8 cellular contexts compared by ENCODE assay signal in genomic region chr12:88036368-88036965, GRCh38. TPM values are rescaled to one million over a fixed set of nuclear protein-coding genes. Genes with fewer than 3 reads are reported as not detected.
DNase-seq lines count a peak whose midpoint lies in the region; ATAC-seq and TF ChIP-seq lines count a peak whose summit lies in the region.

No MANE protein-coding gene starts in this region.

- CTCF ChIA-PET in activated B cell treated with CpG ODN at 0.5 μM for 24 hours (lab: Charles Lee), result no interaction called here

- H3K4me1 Mint-ChIP-seq in activated B cell treated with CpG ODN at 0.5 μM for 24 hours, result peaks cover 34% of the 10 kb centered on the region

- H3K9me3 Mint-ChIP-seq in activated B cell treated with CpG ODN at 0.5 μM for 24 hours, result no peaks in the 10 kb centered on the region

- H3K27ac Mint-ChIP-seq in activated B cell treated with CpG ODN at 0.5 μM for 24 hours, result no peak overlapping the region

- TF ChIP-seq CTCF in AG09319 (IDR thresholded peaks at IDR 0.05; ENCODE audit: low read depth, low read length), result no peak
- TF ChIP-seq CTCF in HFF-Myc (IDR thresholded peaks at IDR 0.05; ENCODE audit: low read depth, low read length, missing control alignments), result no peak
- no peak for TF ChIP-seq CTCF in activated B cell treated with CpG ODN at 0.5 μM for 24 hours (IDR thresholded peaks at IDR 0.05)
- TF ChIP-seq CTCF in hepatocyte (IDR thresholded peaks at IDR 0.05; ENCODE audit: poor library complexity), result no peak

- H3K27ac ChIP-seq in hepatocyte (peak overlapping the region; percentile 89), stomach smooth muscle (ENCODE audit: low read length) (no peak overlapping the region)

- H3K4me2 ChIP-seq in hepatocyte, result peak overlapping the region; percentile 83

- DNase-seq in AG09319 (ENCODE audit: extremely low read depth, low read depth) (peak; percentile 16), HFF-Myc (ENCODE audit: extremely low read depth, low read depth) (no peak), activated B cell treated with CpG ODN at 0.5 μM for 24 hours (no peak), hepatocyte (ENCODE audit: low spot score) (peak; percentile 13), NCI-H748 (lab: John Stamatoyannopoulos, UW; ENCODE audit: unreplicated experiment) (no peak)

- peaks cover 16% of the 10 kb centered on the region for H3K36me3 Mint-ChIP-seq in activated B cell treated with CpG ODN at 0.5 μM for 24 hours (ENCODE audit: low read depth)

- 27% methylated on average over 4 of the region's 4 CpGs for WGBS in hepatocyte (ENCODE audit: low lambda C conversion rate, missing lambda C conversion rate)

- H4K20me1 ChIP-seq in hepatocyte (ENCODE audit: insufficient read depth, poor library complexity, severe bottlenecking), result peaks cover 8% of the 10 kb centered on the region

- H3K27me3 ChIP-seq in hepatocyte (no peaks in the 10 kb centered on the region), stomach smooth muscle (ENCODE audit: control insufficient read depth in 1 of 2, insufficient read depth in 2 of 2, low read length in 2 of 2) (no peaks in the 10 kb centered on the region)

- no peaks in the 10 kb centered on the region for H3K36me3 ChIP-seq in hepatocyte (replicated peaks; ENCODE audit: insufficient read depth, low read depth)
- no peaks in the 10 kb centered on the region for H3K36me3 ChIP-seq in stomach smooth muscle (ENCODE audit: control insufficient read depth in 2 of 2, insufficient read depth in 2 of 2, low read length in 2 of 2)

- peak overlapping the region; percentile 94 for H2AFZ ChIP-seq in hepatocyte

- H3K27me3 Mint-ChIP-seq in activated B cell treated with CpG ODN at 0.5 μM for 24 hours, result no peaks in the 10 kb centered on the region

- intact Hi-C loops in activated B cell treated with CpG ODN at 0.5 μM for 24 hours (cut with micrococcal nuclease), result loop anchor here (10.0 kb wide), 1 partner anchor 1128 kb away; no protein-coding TSS in a partner anchor

- peaks cover 21% of the 10 kb centered on the region for H3K4me1 ChIP-seq in hepatocyte (ENCODE audit: insufficient read depth)
- peaks cover 4% of the 10 kb centered on the region for H3K4me1 ChIP-seq in stomach smooth muscle (ENCODE audit: control insufficient read depth, insufficient read depth, low read length)

- H3K9me3 ChIP-seq in hepatocyte (ENCODE audit: low read depth) (no peaks in the 10 kb centered on the region), stomach smooth muscle (ENCODE audit: control insufficient read depth in 2 of 2, low read length in 2 of 2) (no peaks in the 10 kb centered on the region)

- peaks cover 51% of the 10 kb centered on the region for H3K79me2 ChIP-seq in hepatocyte

- H3K4me3 ChIP-seq in HFF-Myc (replicated peaks; ENCODE audit: low read depth, low read length), result peak overlapping the region; percentile 91
- peak overlapping the region; percentile 88 for H3K4me3 ChIP-seq in hepatocyte
- peak overlapping the region; percentile 86 to 96 for H3K4me3 ChIP-seq in stomach smooth muscle (ENCODE audit: low read length in 2 of 2)

- H3K4me3 Mint-ChIP-seq in activated B cell treated with CpG ODN at 0.5 μM for 24 hours, result peak overlapping the region; percentile 97

- peak overlapping the region in 1 of 2 donors; percentile 82 for H3K9ac ChIP-seq in stomach smooth muscle (ENCODE audit: low read length in 2 of 2)

- H3K9me2 ChIP-seq in hepatocyte (replicated peaks; ENCODE audit: insufficient read depth), result no peaks in the 10 kb centered on the region

- ATAC-seq in activated B cell treated with CpG ODN at 0.5 μM for 24 hours (ENCODE audit: low read depth), result no peak
- no peak for ATAC-seq in HG03469 (IDR thresholded peaks at IDR 0.05; ENCODE audit: unreplicated experiment)
- ATAC-seq in GM18870 (IDR thresholded peaks at IDR 0.05; ENCODE audit: unreplicated experiment), result no peak

- POLR2A ChIA-PET in activated B cell treated with CpG ODN at 0.5 μM for 24 hours (lab: Charles Lee), result interaction anchor here (1.1 to 1.9 kb wide), 2 partner anchors 14 to 106 kb away, joined by 5 to 8 read pairs; partner anchors contain the start of genes CEP290 and TMTC3

RNA-seq across cellular contexts. Expression of gene C12orf50, which starts 7.3 kb away (rescaled TPM):
- total RNA-seq in activated B cell treated with CpG ODN at 0.5 μM for 24 hours (0.07 and 0.12 TPM in 2 replicates), hepatocyte (0.40 TPM in 1 of 2 replicates, not detected in the other)
- not detected in 2 replicates for polyA plus RNA-seq in hepatocyte

Comparison
In these comparisons a context has a peak if more than half of its experiments do, and no peak if none do; other contexts are left out.
1. DNase-seq: peak in AG09319 (single experiment) and hepatocyte (single experiment); none in HFF-Myc (single experiment), activated B cell treated with CpG ODN at 0.5 μM for 24 hours (single experiment) and NCI-H748 (single experiment).
2. Peak in every context shown above with its lines, with median percentiles within 50 percentile points of each other: H3K4me3 ChIP-seq.